In genomic region chr19:49301866-49302252, GRCh38 we compare ENCODE assay signal across 1 cellular context.
TF ChIP-seq lines count a peak whose summit lies in the region.

No MANE protein-coding gene starts in this region.

TF ChIP-seq in H1, 55 proteins besides CTCF, POLR2A, EP300 and RAD21:
- TF ChIP-seq RBBP5 (IDR thresholded peaks at IDR 0.05; ENCODE audit: borderline replicate concordance, low read depth, low read length) (no peak), CHD2 (IDR thresholded peaks at IDR 0.05; ENCODE audit: low read length) (no peak), CHD1 (IDR thresholded peaks at IDR 0.05; ENCODE audit: low read depth, low read length) (no peak), BACH1 (IDR thresholded peaks at IDR 0.05; ENCODE audit: low read length) (no peak), KDM1A (IDR thresholded peaks at IDR 0.05; ENCODE audit: borderline replicate concordance, low read length) (no peak), SRF (IDR thresholded peaks at IDR 0.05; ENCODE audit: low read depth, low read length) (no peak), GTF2F1 (IDR thresholded peaks at IDR 0.05; ENCODE audit: borderline replicate concordance, low read depth, low read length) (no peak), EGR1 (IDR thresholded peaks at IDR 0.05; ENCODE audit: borderline replicate concordance, low read depth, low read length) (no peak), JUN (IDR thresholded peaks at IDR 0.05; ENCODE audit: low read depth, low read length) (no peak), SUZ12 (IDR thresholded peaks at IDR 0.05; ENCODE audit: low read length) (no peak), HDAC6 (IDR thresholded peaks at IDR 0.05; ENCODE audit: low read depth, low read length) (no peak), SIN3A (conservative IDR thresholded peaks at IDR 0.05 in 1 of 2, IDR thresholded peaks at IDR 0.05 in 1 of 2; ENCODE audit: low read depth in 1 of 2, low read length in 2 of 2) (no peak), SAP30 (IDR thresholded peaks at IDR 0.05; ENCODE audit: insufficient read depth, insufficient replicate concordance, low read length) (no peak), TAF1 (IDR thresholded peaks at IDR 0.05; ENCODE audit: low read depth, low read length) (no peak)
